ENCODE assay signal across 1 cellular context in genomic region chr9:129363216-129363873, GRCh38.
TF ChIP-seq lines count a peak whose summit lies in the region.

No MANE protein-coding gene starts in this region.

TF ChIP-seq in HepG2, 621 proteins besides CTCF, POLR2A, EP300 and RAD21 (continued from another document):
- TF ChIP-seq PAXIP1 (CRISPR knock-in tag; conservative IDR thresholded peaks at IDR 0.05) = no peak
- no peak for TF ChIP-seq CREB1 (IDR thresholded peaks at IDR 0.05)
- TF ChIP-seq CREB1 (CRISPR knock-in tag; IDR thresholded peaks at IDR 0.05) = no peak
- no peak for TF ChIP-seq ZNF496 (CRISPR knock-in tag; IDR thresholded peaks at IDR 0.05; ENCODE audit: insufficient replicate concordance)
- peak; percentile 83 for TF ChIP-seq ZNF770 (CRISPR knock-in tag; IDR thresholded peaks at IDR 0.05)
- TF ChIP-seq NR2C2 (CRISPR knock-in tag; IDR thresholded peaks at IDR 0.05; ENCODE audit: borderline replicate concordance) = 0 out of 2 replicates have a peak, but pooled peaks have one; percentile 38
- TF ChIP-seq ZNF263 (CRISPR knock-in tag; IDR thresholded peaks at IDR 0.05) = peak; percentile 72
- TF ChIP-seq KLF6 (CRISPR knock-in tag; IDR thresholded peaks at IDR 0.05) = no peak
- TF ChIP-seq PHF21A (CRISPR knock-in tag; IDR thresholded peaks at IDR 0.05) = no peak
